ENCODE assay signal across 11 cellular contexts in genomic region chr3:63966871-63967270, GRCh38. TPM values are rescaled to one million over a fixed set of nuclear protein-coding genes. Genes with fewer than 3 reads are reported as not detected.
DNase-seq lines count a peak whose midpoint lies in the region; ATAC-seq and TF ChIP-seq lines count a peak whose summit lies in the region.
"Had no signal": no experiment of that assay in that cellular context is flagged by ENCODE, and none has a peak within 500 bp of the region (broad histone marks: within the 10 kb centered on the region; RNA-seq: fewer than 3 reads in every experiment).

No MANE protein-coding gene starts in this region.

- peak overlapping the region; percentile 28 to 67; a peak in 3 of 4 replicates for H3K4me3 ChIP-seq in DND-41 (ENCODE audit: low read depth in 1 of 2, low read length in 2 of 2)
- H3K4me3 ChIP-seq in neutrophil (ENCODE audit: low read depth in 1 of 2, low read length in 1 of 2): no peak overlapping the region

- peaks cover 22% of the 10 kb centered on the region; the same call in 1 of the 2 replicates for H4K20me1 ChIP-seq in DND-41 (ENCODE audit: insufficient read depth, low read length)

- DNase-seq in DND-41: no peak
- no peak for DNase-seq in T-cell
- no peak for DNase-seq in DMS79 (lab: John Stamatoyannopoulos, UW)
- no peak for DNase-seq in glutamatergic neuron
- no peak for DNase-seq in A172 (ENCODE audit: low spot score)
- no peak for DNase-seq in NCI-H2029 treated with DMSO at 0.1 percent for 48 hours (lab: John Stamatoyannopoulos, UW)
- DNase-seq: activated CD4-positive, alpha-beta T cell treated with anti-CD3 and anti-CD28 coated beads for 4 hours; NCI-H526 treated with DMSO at 0.1 percent for 48 hours had no signal

- H3K36me3 Mint-ChIP-seq in T-cell (peaks cover 4% of the 10 kb centered on the region), glutamatergic neuron (ENCODE audit: unreplicated experiment) (no peaks in the 10 kb centered on the region)

- peak overlapping the region; percentile 83 for H3K4me2 ChIP-seq in DND-41 (ENCODE audit: insufficient read depth, low read length)

- H3K27ac Mint-ChIP-seq in T-cell (peak overlapping the region; percentile 95 to 98), glutamatergic neuron (ENCODE audit: unreplicated experiment) (no peak overlapping the region)

- H2AFZ ChIP-seq in DND-41 (ENCODE audit: low read depth, low read length): no peak overlapping the region

- no peaks in the 10 kb centered on the region for H3K9me3 ChIP-seq in DND-41 (ENCODE audit: insufficient read depth, low read length, severe bottlenecking)
- no peaks in the 10 kb centered on the region for H3K9me3 ChIP-seq in neutrophil

- no peaks in the 10 kb centered on the region for H3K27me3 ChIP-seq in DND-41 (ENCODE audit: insufficient read depth, low read length, poor library complexity)
- H3K27me3 ChIP-seq in neutrophil: no peaks in the 10 kb centered on the region

- CTCF ChIA-PET in T-cell (lab: Charles Lee): interaction anchor here (0.9 to 9.5 kb wide), 11 partner anchors 11 to 56 kb away, joined by 3 to 220 read pairs (median 8); partner anchors contain the start of genes PSMD6 (in 1 of the 2) and SCAANT1 (in 1 of the 2)

- peak overlapping the region; percentile 97 for H3K27ac ChIP-seq in DND-41 (ENCODE audit: low read length)
- H3K27ac ChIP-seq in neutrophil: peak overlapping the region; percentile 91

- no peak for ATAC-seq in DND-41 (ENCODE audit: insufficient read depth, low read depth)
- ATAC-seq in T-cell (replicated peaks in 1 of 4): no peak
- peak; percentile 58 for ATAC-seq in esophagus mucosa

- POLR2A ChIA-PET in T-cell (lab: Charles Lee): interaction anchor here (0.9 to 4.4 kb wide), 6 partner anchors 11 to 54 kb away, joined by 3 to 119 read pairs (median 5); no protein-coding TSS in a partner anchor

- peaks cover 82% of the 10 kb centered on the region for H3K79me2 ChIP-seq in DND-41 (ENCODE audit: insufficient read depth, low read length)

- peak overlapping the region; percentile 69 for H3K9ac ChIP-seq in DND-41 (ENCODE audit: low read depth, low read length)

- peak overlapping the region; percentile 63 to 95 (median 91) for H3K4me3 Mint-ChIP-seq in T-cell
- H3K4me3 Mint-ChIP-seq in glutamatergic neuron (ENCODE audit: unreplicated experiment): no peak overlapping the region

- H3K4me1 Mint-ChIP-seq in T-cell (peaks cover 63 to 71% (median 68%) of the 10 kb centered on the region in 3 donors), glutamatergic neuron (ENCODE audit: low read depth, unreplicated experiment) (peaks cover 15% of the 10 kb centered on the region)

- H3K27me3 Mint-ChIP-seq in T-cell: no peaks in the 10 kb centered on the region
- H3K27me3 Mint-ChIP-seq in glutamatergic neuron (ENCODE audit: unreplicated experiment): no peaks in the 10 kb centered on the region

- H3K9me3 Mint-ChIP-seq in T-cell: no peaks in the 10 kb centered on the region
- H3K9me3 Mint-ChIP-seq in glutamatergic neuron (ENCODE audit: unreplicated experiment): no peaks in the 10 kb centered on the region

- peaks cover 60% of the 10 kb centered on the region for H3K4me1 ChIP-seq in DND-41 (ENCODE audit: insufficient read depth, low read length)
- H3K4me1 ChIP-seq in neutrophil (ENCODE audit: control insufficient read depth in 1 of 2, insufficient read depth in 1 of 2, low read depth in 1 of 2, low read length in 1 of 2): peaks cover 55 to 68% of the 10 kb centered on the region in 2 experiments

- H3K36me3 ChIP-seq in DND-41 (ENCODE audit: insufficient read depth, low read length) (peaks cover 18% of the 10 kb centered on the region), neutrophil (no peaks in the 10 kb centered on the region)

- TF ChIP-seq CTCF in DND-41 (IDR thresholded peaks at IDR 0.05; ENCODE audit: borderline replicate concordance, extremely low read depth, low read length, poor library complexity, severe bottlenecking) (no peak), neutrophil (IDR thresholded peaks at IDR 0.05) (no peak), glutamatergic neuron (IDR thresholded peaks at IDR 0.05; ENCODE audit: partially characterized antibody, unreplicated experiment) (no peak)

RNA-seq across cellular contexts. Expression of gene SCAANT1, which starts 54.7 kb away (rescaled TPM):
- 1 to 10 TPM in 1 of 5 donors, not detected in 4; 5.7 TPM for total RNA-seq in T-cell
- total RNA-seq in esophagus mucosa: not detected
- total RNA-seq in glutamatergic neuron (ENCODE audit: unreplicated experiment): not detected
- total RNA-seq in A172 (2014; rRNA removed; shearing (Covaris generic)): not detected in 2 replicates
- total RNA-seq: urinary bladder had no signal

RNA-seq across cellular contexts. Expression of gene PSMD6, which starts 56.4 kb away (rescaled TPM):
- total RNA-seq in T-cell: 10 to 100 TPM; 60.2 to 95.4 (median 73.2) TPM
- total RNA-seq in esophagus mucosa: 63.8 TPM
- 78.6 TPM for total RNA-seq in glutamatergic neuron (ENCODE audit: unreplicated experiment)
- 159 and 176 TPM in 2 replicates for total RNA-seq in A172 (2014; rRNA removed; shearing (Covaris generic))

Comparison
In these comparisons a context has a peak if more than half of its experiments do, and no peak if none do; other contexts are left out.
1. H3K4me3 ChIP-seq: peak in DND-41 (2 of 2); none in neutrophil (0 of 2).